ENCODE assay signal across 8 cellular contexts in genomic region chr3:49132437-49133225, GRCh38. TPM values are rescaled to one million over a fixed set of nuclear protein-coding genes. Genes with fewer than 3 reads are reported as not detected.
A peak's percentile ranks its signal among the peaks of the same experiment; 100 is the strongest.
DNase-seq lines count a peak whose midpoint lies in the region; ATAC-seq and TF ChIP-seq lines count a peak whose summit lies in the region.

Gene LAMB2 (minus strand): TSS chr3:49133050. CDS start chr3:49132867, 183 bp downstream.

- no peaks in the 10 kb centered on the region for H3K36me3 Mint-ChIP-seq in effector memory CD8-positive, alpha-beta T cell (ENCODE audit: insufficient read depth)

- H3K4me3 ChIP-seq in cardiac muscle cell (peak within 1 kb of the TSS; percentile 39), neutrophil (ENCODE audit: low read depth in 1 of 2, low read length in 1 of 2) (peak within 1 kb of the TSS; percentile 1 to 38)

- TF ChIP-seq CTCF in cardiac muscle cell (IDR thresholded peaks at IDR 0.05; ENCODE audit: low read depth, low read length) (peak; percentile 27), neutrophil (IDR thresholded peaks at IDR 0.05) (no peak)

- WGBS in adipose tissue, 3 donors: 2 to 21% (median 18%) methylated on average over 28 of the region's 28 CpGs

- DNase-seq in ACHN (peak; percentile 76), HT1080 (ENCODE audit: low read depth) (peak; percentile 81), cardiac muscle cell (ENCODE audit: low read depth in 1 of 2, low spot score in 1 of 2) (peak; percentile 78 to 87), OCI-M2 (lab: John Stamatoyannopoulos, UW; ENCODE audit: unreplicated experiment) (no peak)
- DNase-seq in effector memory CD8-positive, alpha-beta T cell: no peak

- no peaks in the 10 kb centered on the region for H3K9me3 ChIP-seq in cardiac muscle cell (ENCODE audit: low read depth)
- no peaks in the 10 kb centered on the region for H3K9me3 ChIP-seq in neutrophil

- ATAC-seq in GM21381 (IDR thresholded peaks at IDR 0.05; ENCODE audit: unreplicated experiment): no peak
- no peak for ATAC-seq in effector memory CD8-positive, alpha-beta T cell (replicated peaks)

- H3K36me3 ChIP-seq in cardiac muscle cell (peaks cover 5% of the 10 kb centered on the region), neutrophil (no peaks in the 10 kb centered on the region)

- H3K4me3 Mint-ChIP-seq in effector memory CD8-positive, alpha-beta T cell: no peak within 1 kb of the TSS

- no peaks in the 10 kb centered on the region for H3K9me3 Mint-ChIP-seq in effector memory CD8-positive, alpha-beta T cell

- peaks cover 0 to 4% of the 10 kb centered on the region in 2 donors for H3K4me1 Mint-ChIP-seq in effector memory CD8-positive, alpha-beta T cell (ENCODE audit: low read depth in 2 of 2)

- H3K27me3 ChIP-seq in cardiac muscle cell: no peaks in the 10 kb centered on the region
- peaks cover 17% of the 10 kb centered on the region for H3K27me3 ChIP-seq in neutrophil

- in situ Hi-C loops in ACHN (cut with HindIII; ENCODE audit: low pct_ligation_motif_present, low pct_unique_long_range_greater_than_20kb, low sequenced_read_pairs): no loop called here

- H3K4me1 ChIP-seq in cardiac muscle cell (ENCODE audit: low read depth) (peaks cover 15% of the 10 kb centered on the region), neutrophil (ENCODE audit: control insufficient read depth in 1 of 2, insufficient read depth in 1 of 2, low read depth in 1 of 2, low read length in 1 of 2) (peaks cover 10 to 14% of the 10 kb centered on the region in 2 experiments)

- H3K27ac Mint-ChIP-seq in effector memory CD8-positive, alpha-beta T cell: no peak within 1 kb of the TSS

- peaks cover 11 to 35% of the 10 kb centered on the region in 2 donors for H3K27me3 Mint-ChIP-seq in effector memory CD8-positive, alpha-beta T cell

- H3K27ac ChIP-seq in adipose tissue (ENCODE audit: low read depth, low read length) (no peak within 1 kb of the TSS), cardiac muscle cell (peak within 1 kb of the TSS; percentile 98), neutrophil (no peak within 1 kb of the TSS)

RNA-seq across cellular contexts. Expression of gene LAMB2, which starts in this region (rescaled TPM):
- 96.4 and 98.1 TPM in 2 replicates for total RNA-seq in HT1080 (2014; rRNA removed; shearing (Covaris generic))
- 18.0 and 20.7 TPM in 2 replicates for polyA plus RNA-seq in HT1080 (2015; cell fraction: cytosol; rRNA removed)
- polyA plus RNA-seq in HT1080 (2015; cell fraction: nucleus; rRNA removed): 437 and 482 TPM in 2 replicates
- polyA plus RNA-seq in adipose tissue: 100 to 1,000 TPM in 2 of 3 donors, 10 to 100 TPM in 1; 90.5 to 300 (median 195) TPM
- total RNA-seq in cardiac muscle cell: 875 and 1,233 TPM in 2 replicates
- 615 and 708 TPM in 2 replicates for polyA plus RNA-seq in cardiac muscle cell

Comparison
In these comparisons a context has a peak if more than half of its experiments do, and no peak if none do; other contexts are left out.
1. DNase-seq: peak in ACHN (single experiment), HT1080 (single experiment) and cardiac muscle cell (2 of 2); none in effector memory CD8-positive, alpha-beta T cell (0 of 3) and OCI-M2 (single experiment).